ENCODE assay signal across 20 cellular contexts in genomic region chr1:55041613-55042012, GRCh38. TPM values are rescaled to one million over a fixed set of nuclear protein-coding genes. Genes with fewer than 3 reads are reported as not detected.
DNase-seq lines count a peak whose midpoint lies in the region; ATAC-seq, FAIRE-seq and TF ChIP-seq lines count a peak whose summit lies in the region.
"Had no signal": no experiment of that assay in that cellular context is flagged by ENCODE, and none has a peak within 500 bp of the region (broad histone marks: within the 10 kb centered on the region; RNA-seq: fewer than 3 reads in every experiment).

No MANE protein-coding gene starts in this region.

- no peak overlapping the region for H2BK15ac ChIP-seq in H9 (ENCODE audit: low read depth, low read length)

- in situ Hi-C loops in HepG2 (cut with HindIII; ENCODE audit: extremely low pct_ligation_motif_present, low pct_unique_long_range_greater_than_20kb): no loop called here

- H2BK20ac ChIP-seq in H9 (ENCODE audit: low read depth, low read length, poor library complexity, severe bottlenecking): no peak overlapping the region

- WGBS in H9 (ENCODE audit: extremely low coverage, insufficient read length, low lambda C conversion rate): no CpG with 5 or more reads among the region's 3 CpGs
- WGBS in HepG2 (ENCODE audit: low lambda C conversion rate): 76% methylated on average over 3 of the region's 3 CpGs
- 85% methylated on average over 3 of the region's 3 CpGs for WGBS in smooth muscle cell (ENCODE audit: low lambda C conversion rate)

- no peaks in the 10 kb centered on the region; a peak in 2 of 5 replicates for H3K9me3 Mint-ChIP-seq in H9

- H3K18ac ChIP-seq in H9 (ENCODE audit: insufficient read length, low read depth, low read length): no peak overlapping the region

- peak overlapping the region; percentile 82 to 93; a peak in 3 of 5 replicates for H3K4me3 Mint-ChIP-seq in H9

- POLR2A ChIA-PET in HepG2 (lab: Yijun Ruan, JAX): interaction anchor here (1.6 kb wide), 1 partner anchor 8 kb away, joined by 5 read pairs; no protein-coding TSS in a partner anchor

- no peak overlapping the region for H2BK12ac ChIP-seq in H9 (ENCODE audit: insufficient read length, low read depth, low read length)

- peaks cover 49% of the 10 kb centered on the region for H3K27me3 Mint-ChIP-seq in H9 (ENCODE audit: low read depth)

- no peak for TF ChIP-seq RAD21 in HepG2 (CRISPR knock-in tag; IDR thresholded peaks at IDR 0.05)

- FAIRE-seq in HepG2 (lab: Jason Lieb, UNC): no peak

- no peak overlapping the region for H4K5ac ChIP-seq in H9 (ENCODE audit: insufficient read length, low read depth, low read length)

- no peaks in the 10 kb centered on the region for H3K9me3 ChIP-seq in H9 (ENCODE audit: control insufficient read depth, low read depth, low read length)
- H3K9me3 ChIP-seq in SK-N-MC (ENCODE audit: low read depth, low read length): no peaks in the 10 kb centered on the region
- H3K9me3 ChIP-seq in HepG2 (ENCODE audit: low read length): no peaks in the 10 kb centered on the region
- H3K9me3 ChIP-seq in smooth muscle cell (replicated peaks; ENCODE audit: low read depth): no peaks in the 10 kb centered on the region
- H3K9me3 ChIP-seq: HAP-1 had no signal

- H2AK5ac ChIP-seq in H9 (ENCODE audit: insufficient read length, low read length): no peak overlapping the region

- H3K4me3 ChIP-seq in SK-N-MC (peak overlapping the region; percentile 83), HepG2 (replicated peaks in 1 of 3; ENCODE audit: insufficient read depth in 1 of 3, low read depth in 2 of 3, low read length in 3 of 3) (peak overlapping the region in 2 of 3 experiments; percentile 69 to 87; a peak in 3 of 6 replicates), smooth muscle cell (peak overlapping the region; percentile 46)
- H3K4me3 ChIP-seq: HAP-1 had no signal

- H3K27ac Mint-ChIP-seq in H9: no peak overlapping the region

- TF ChIP-seq CTCF in H9 (conservative IDR thresholded peaks at IDR 0.05) (no peak), HepG2 (CRISPR knock-in tag; IDR thresholded peaks at IDR 0.05) (no peak), smooth muscle cell (IDR thresholded peaks at IDR 0.05; ENCODE audit: borderline replicate concordance, insufficient read depth, poor library complexity, severe bottlenecking) (no peak)

- H3K14ac ChIP-seq in H9 (ENCODE audit: insufficient read depth, low read length): no peak overlapping the region

- no peak overlapping the region for H3K9ac ChIP-seq in H9 (ENCODE audit: extremely low read depth, insufficient read length, low read length)
- H3K9ac ChIP-seq in SK-N-MC (ENCODE audit: insufficient read length): no peak overlapping the region
- peak overlapping the region; percentile 77; the same call in 1 of the 2 replicates for H3K9ac ChIP-seq in HepG2 (ENCODE audit: insufficient read depth, low read depth, low read length)
- no peak overlapping the region for H3K9ac ChIP-seq in smooth muscle cell (ENCODE audit: low read depth)

- intact Hi-C loops in HepG2 (cut with micrococcal nuclease; ENCODE audit: unreplicated experiment): no loop called here

- TF ChIP-seq POLR2A in HepG2 (IDR thresholded peaks at IDR 0.05; ENCODE audit: insufficient read depth in 1 of 2, low read depth in 2 of 2, low read length in 2 of 2): no peak

- H3K4me2 ChIP-seq in H9 (ENCODE audit: insufficient read depth, insufficient read length, low read length) (peak overlapping the region; percentile 46), HepG2 (ENCODE audit: low read depth, low read length) (peak overlapping the region; percentile 94), smooth muscle cell (no peak overlapping the region)

- H2AFZ ChIP-seq in H9 (ENCODE audit: low read length) (no peak overlapping the region), HepG2 (ENCODE audit: low read length) (no peak overlapping the region), smooth muscle cell (ENCODE audit: low read depth) (no peak overlapping the region)

- H3K56ac ChIP-seq in H9 (ENCODE audit: insufficient read length, low read depth, low read length): no peak overlapping the region

- H3F3A ChIP-seq in smooth muscle cell (ENCODE audit: low read depth): no peaks in the 10 kb centered on the region

- ATAC-seq in HepG2 (no peak), GM19351 (IDR thresholded peaks at IDR 0.05; ENCODE audit: unreplicated experiment) (no peak), HG03521 (IDR thresholded peaks at IDR 0.05; ENCODE audit: unreplicated experiment) (no peak)
- ATAC-seq: PC-3 had no signal

- H3T11ph ChIP-seq in H9 (ENCODE audit: low read length): no peak overlapping the region

- no peak overlapping the region for H4K8ac ChIP-seq in H9 (replicated peaks; ENCODE audit: insufficient read length, low read depth, low read length)

- no peak overlapping the region for H2BK5ac ChIP-seq in H9 (ENCODE audit: insufficient read length, low read length)

- peaks cover 11% of the 10 kb centered on the region; the same call in 1 of the 2 replicates for H3K27me3 ChIP-seq in H9 (ENCODE audit: insufficient read depth, low read length)
- no peaks in the 10 kb centered on the region for H3K27me3 ChIP-seq in HepG2 (ENCODE audit: control insufficient read depth in 1 of 2, insufficient read depth in 2 of 2, low read length in 2 of 2)
- peaks cover 62% of the 10 kb centered on the region for H3K27me3 ChIP-seq in smooth muscle cell (ENCODE audit: low read depth)

- peaks cover 21% of the 10 kb centered on the region for H3K23me2 ChIP-seq in H9 (ENCODE audit: insufficient read length, low read depth, low read length, poor library complexity, severe bottlenecking)

- no peaks in the 10 kb centered on the region for H3K79me1 ChIP-seq in H9 (ENCODE audit: insufficient read depth, low read depth, low read length, poor library complexity, severe bottlenecking)

- H3K23ac ChIP-seq in H9 (ENCODE audit: insufficient read length, low read depth, low read length): no peak overlapping the region

- no peak overlapping the region for H3K27ac ChIP-seq in H9 (ENCODE audit: insufficient read length, low read depth, low read length)
- no peak overlapping the region for H3K27ac ChIP-seq in SK-N-MC
- no peak overlapping the region for H3K27ac ChIP-seq in HepG2 (ENCODE audit: extremely low read length, insufficient read depth, low read length)
- no peak overlapping the region for H3K27ac ChIP-seq in smooth muscle cell (ENCODE audit: low read depth)
- H3K27ac ChIP-seq: C4-2B had no signal

- H2BK120ac ChIP-seq in H9 (ENCODE audit: low read depth, low read length, poor library complexity, severe bottlenecking): no peak overlapping the region

- no TSS peak for BruUV-seq in HepG2 (replicated peaks; lab: Mats Ljungman, UMichigan)

- no peak overlapping the region for H4K91ac ChIP-seq in H9 (ENCODE audit: insufficient read length, low read depth, low read length)

- CTCF ChIA-PET in HepG2 (lab: Yijun Ruan, JAX; ENCODE audit: low intra/inter-chr PET ratio, low total read pairs): no interaction called here

- peaks cover 13% of the 10 kb centered on the region; the same call in 1 of the 2 replicates for H3K36me3 ChIP-seq in SK-N-MC (ENCODE audit: insufficient read depth, low read length)
- peaks cover 5 to 25% of the 10 kb centered on the region in 2 experiments for H3K36me3 ChIP-seq in HepG2 (replicated peaks in 1 of 2; ENCODE audit: control insufficient read depth in 1 of 2, insufficient read depth in 2 of 2, low read length in 2 of 2)
- H3K36me3 ChIP-seq in smooth muscle cell (ENCODE audit: low read depth): no peaks in the 10 kb centered on the region
- H3K36me3 ChIP-seq: HAP-1 had no signal

- DNase-seq in H9: no peak
- DNase-seq in SK-N-MC (ENCODE audit: low read depth, low spot score): no peak
- no peak for DNase-seq in HepG2 (ENCODE audit: low spot score)
- DNase-seq in smooth muscle cell (lab: John Stamatoyannopoulos, UW; ENCODE audit: unreplicated experiment): no peak
- DNase-seq in NCI-H2029 treated with DMSO at 0.1 percent for 48 hours (lab: John Stamatoyannopoulos, UW): no peak
- DNase-seq: ACHN, DMS 273 treated with DMSO at 0.1 percent for 48 hours, DND-41, KG1, NCI-H1417, NCI-H187, NCI-H2227 treated with DMSO at 0.1 percent for 48 hours, NCI-H524 treated with DMSO at 0.1 percent for 48 hours, PC-3, SW 1271 had no signal

- TF ChIP-seq EP300 in HepG2 (IDR thresholded peaks at IDR 0.05; ENCODE audit: low read depth in 2 of 2, low read length in 2 of 2) (no peak), HepG2 (CRISPR knock-in tag; IDR thresholded peaks at IDR 0.05; ENCODE audit: borderline replicate concordance) (no peak)

- H3K4ac ChIP-seq in H9 (ENCODE audit: low read depth, low read length): no peak overlapping the region

- H3K4me1 ChIP-seq in H9 (ENCODE audit: insufficient read depth, low read length) (peaks cover 9% of the 10 kb centered on the region; the same call in 1 of the 2 replicates), HepG2 (ENCODE audit: insufficient read depth, low read length) (peaks cover 71% of the 10 kb centered on the region), smooth muscle cell (ENCODE audit: low read depth) (peaks cover 11% of the 10 kb centered on the region)
- H3K4me1 ChIP-seq: HAP-1 had no signal

- peaks cover 14 to 38% (median 17%) of the 10 kb centered on the region in 3 experiments for H3K36me3 Mint-ChIP-seq in H9 (ENCODE audit: insufficient read depth in 1 of 3, low read depth in 3 of 3)

- H3K79me2 ChIP-seq in H9 (ENCODE audit: insufficient read depth, low read length) (peaks cover 18% of the 10 kb centered on the region; the same call in 1 of the 2 replicates), HepG2 (ENCODE audit: insufficient read depth, low read length) (peaks cover 70% of the 10 kb centered on the region), smooth muscle cell (ENCODE audit: low read depth) (no peaks in the 10 kb centered on the region)

- peaks cover 41 to 51% of the 10 kb centered on the region in 2 experiments for H3K4me1 Mint-ChIP-seq in H9

- H4K20me1 ChIP-seq in H9 (ENCODE audit: control insufficient read depth, insufficient read depth, insufficient read length): no peaks in the 10 kb centered on the region
- H4K20me1 ChIP-seq in HepG2 (ENCODE audit: insufficient read depth, low read length): peaks cover 46% of the 10 kb centered on the region
- H4K20me1 ChIP-seq in smooth muscle cell (ENCODE audit: low read depth): no peaks in the 10 kb centered on the region

RNA-seq across cellular contexts. Expression of gene PCSK9, which starts 2.3 kb away (rescaled TPM):
- 72.2 and 75.1 TPM in 2 replicates for total RNA-seq in H9 (2021)
- 31.2 and 80.5 TPM in 2 replicates for total RNA-seq in HepG2 (2016; rRNA removed; fragmentation: Illumina TruSeq; extraction: Trizol)
- 3.3 and 3.9 TPM in 2 replicates for total RNA-seq in HepG2 (2016; cell fraction: cytosol; rRNA removed; fragmentation: Illumina TruSeq; extraction: Trizol; ENCODE audit: low read depth)
- total RNA-seq in HepG2 (2016; cell fraction: insoluble cytoplasmic fraction; rRNA removed; fragmentation: Illumina TruSeq; extraction: Trizol): 27.3 and 85.1 TPM in 2 replicates
- total RNA-seq in HepG2 (2016; cell fraction: membrane; rRNA removed; fragmentation: Illumina TruSeq; extraction: Trizol): 12.6 and 13.1 TPM in 2 replicates
- total RNA-seq in HepG2 (2016; cell fraction: nucleus; rRNA removed; fragmentation: Illumina TruSeq; extraction: Trizol): 73.8 and 95.4 TPM in 2 replicates
- polyA plus RNA-seq in HepG2 (2011; rRNA removed): 33.3 and 80.9 TPM in 2 replicates
- polyA plus RNA-seq in HepG2 (2011; cell fraction: cytosol; rRNA removed): 36.4 and 38.7 TPM in 2 replicates
- polyA plus RNA-seq in HepG2 (2011; cell fraction: nucleus; rRNA removed): 62.0 and 98.2 TPM in 2 replicates
- polyA plus RNA-seq in HepG2 (2012): 77.5 and 98.1 TPM in 2 replicates
- polyA plus RNA-seq in HepG2 (2016; cell fraction: cytosol; fragmentation: Illumina TruSeq; extraction: Trizol; ENCODE audit: low read depth): 3.3 and 3.7 TPM in 2 replicates
- polyA plus RNA-seq in HepG2 (2016; cell fraction: insoluble cytoplasmic fraction; fragmentation: Illumina TruSeq; extraction: Trizol; ENCODE audit: low read depth): 24.9 and 30.2 TPM in 2 replicates
- polyA plus RNA-seq in HepG2 (2016; cell fraction: membrane; fragmentation: Illumina TruSeq; extraction: Trizol; ENCODE audit: low read depth): 6.3 and 7.0 TPM in 2 replicates
- polyA plus RNA-seq in HepG2 (2016; cell fraction: nucleus; fragmentation: Illumina TruSeq; extraction: Trizol; ENCODE audit: insufficient read depth, low read depth): 132 and 143 TPM in 2 replicates
- 63.1 and 66.1 TPM in 2 replicates for polyA minus RNA-seq in HepG2 (2011; rRNA and poly(A)+ RNA removed; ENCODE audit: low replicate concordance)
- polyA minus RNA-seq in HepG2 (2011; cell fraction: cytosol; rRNA and poly(A)+ RNA removed): 26.8 and 38.6 TPM in 2 replicates
- 15.3 and 25.5 TPM in 2 replicates for polyA minus RNA-seq in HepG2 (2011; cell fraction: nucleus; rRNA and poly(A)+ RNA removed)
- 0.18 TPM in 1 of 2 replicates, not detected in the other for total RNA-seq in smooth muscle cell
- 0.47 and 0.70 TPM in 2 replicates for polyA plus RNA-seq in smooth muscle cell
- total RNA-seq: G401 had no signal

RNA-seq across cellular contexts. Expression of gene BSND, which starts 42.9 kb away (rescaled TPM):
- total RNA-seq in H9 (2021): 0.17 and 0.35 TPM in 2 replicates
- total RNA-seq in HepG2 (2016; rRNA removed; fragmentation: Illumina TruSeq; extraction: Trizol): not detected in 2 replicates
- not detected in 2 replicates for total RNA-seq in HepG2 (2016; cell fraction: cytosol; rRNA removed; fragmentation: Illumina TruSeq; extraction: Trizol; ENCODE audit: low read depth)
- total RNA-seq in HepG2 (2016; cell fraction: insoluble cytoplasmic fraction; rRNA removed; fragmentation: Illumina TruSeq; extraction: Trizol): not detected in 2 replicates
- not detected in 2 replicates for total RNA-seq in HepG2 (2016; cell fraction: membrane; rRNA removed; fragmentation: Illumina TruSeq; extraction: Trizol)
- not detected in 2 replicates for total RNA-seq in HepG2 (2016; cell fraction: nucleus; rRNA removed; fragmentation: Illumina TruSeq; extraction: Trizol)
- 0.01 TPM in 1 of 2 replicates, not detected in the other for polyA plus RNA-seq in HepG2 (2011; rRNA removed)
- polyA plus RNA-seq in HepG2 (2011; cell fraction: cytosol; rRNA removed): 0.03 TPM in 1 of 2 replicates, not detected in the other
- polyA plus RNA-seq in HepG2 (2011; cell fraction: nucleus; rRNA removed): not detected in 2 replicates
- not detected in 2 replicates for polyA plus RNA-seq in HepG2 (2012)
- polyA plus RNA-seq in HepG2 (2016; cell fraction: cytosol; fragmentation: Illumina TruSeq; extraction: Trizol; ENCODE audit: low read depth): not detected in 2 replicates
- polyA plus RNA-seq in HepG2 (2016; cell fraction: insoluble cytoplasmic fraction; fragmentation: Illumina TruSeq; extraction: Trizol; ENCODE audit: low read depth): not detected in 2 replicates
- polyA plus RNA-seq in HepG2 (2016; cell fraction: membrane; fragmentation: Illumina TruSeq; extraction: Trizol; ENCODE audit: low read depth): not detected in 2 replicates
- polyA plus RNA-seq in HepG2 (2016; cell fraction: nucleus; fragmentation: Illumina TruSeq; extraction: Trizol; ENCODE audit: insufficient read depth, low read depth): not detected in 2 replicates
- polyA minus RNA-seq in HepG2 (2011; rRNA and poly(A)+ RNA removed; ENCODE audit: low replicate concordance): not detected in 2 replicates
- polyA minus RNA-seq in HepG2 (2011; cell fraction: cytosol; rRNA and poly(A)+ RNA removed): not detected in 2 replicates
- polyA minus RNA-seq in HepG2 (2011; cell fraction: nucleus; rRNA and poly(A)+ RNA removed): not detected in 2 replicates
- not detected in 2 replicates for total RNA-seq in smooth muscle cell
- polyA plus RNA-seq in smooth muscle cell: not detected in 2 replicates
- total RNA-seq: G401, PC-3 had no signal
